Comparison of ENCODE assay signal across 17 cellular contexts in genomic region chr11:69902337-69902736, GRCh38.
A peak's percentile ranks its signal among the peaks of the same experiment; 100 is the strongest.
DNase-seq lines count a peak whose midpoint lies in the region; FAIRE-seq and TF ChIP-seq lines count a peak whose summit lies in the region.
"Had no signal": no experiment of that assay in that cellular context is flagged by ENCODE, and none has a peak within 500 bp of the region (broad histone marks: within the 10 kb centered on the region; RNA-seq: fewer than 3 reads in every experiment).

No MANE protein-coding gene starts in this region.

- peaks cover 60% of the 10 kb centered on the region for H3F3A ChIP-seq in PC-9 (ENCODE audit: insufficient read depth, low read depth)

- no peak overlapping the region for H3K4me3 ChIP-seq in PC-9
- H3K4me3 ChIP-seq in kidney (ENCODE audit: low read length in 2 of 2): no peak overlapping the region
- no peak overlapping the region for H3K4me3 ChIP-seq in spleen
- H3K4me3 ChIP-seq: A549, HAP-1 had no signal

- H3K79me2 ChIP-seq in PC-9 (ENCODE audit: low read depth): no peaks in the 10 kb centered on the region

- H3K9ac ChIP-seq in kidney (ENCODE audit: low read length in 2 of 2): no peak overlapping the region

- TF ChIP-seq CTCF in PC-9 (conservative IDR thresholded peaks at IDR 0.05): no peak
- no peak for TF ChIP-seq CTCF in kidney (IDR thresholded peaks at IDR 0.05; ENCODE audit: borderline replicate concordance, extremely low read depth, insufficient read depth)
- no peak for TF ChIP-seq CTCF in spleen (IDR thresholded peaks at IDR 0.05 in 8 of 11, conservative IDR thresholded peaks at IDR 0.05 in 3 of 11)

- POLR2A ChIA-PET in PC-9 (lab: Charles Lee; ENCODE audit: unreplicated experiment): no interaction called here

- H3K4me1 ChIP-seq in PC-9 (replicated peaks; ENCODE audit: insufficient read depth) (peaks cover 76% of the 10 kb centered on the region), kidney (ENCODE audit: control insufficient read depth in 1 of 2, insufficient read depth in 1 of 2, low read depth in 1 of 2, low read length in 2 of 2) (no peaks in the 10 kb centered on the region), spleen (peaks cover 0 to 6% (median 0%) of the 10 kb centered on the region in 6 donors)
- H3K4me1 ChIP-seq: HAP-1 had no signal

- no peaks in the 10 kb centered on the region for H3K9me2 ChIP-seq in PC-9 (ENCODE audit: insufficient read depth)

- H3K36me3 ChIP-seq in PC-9 (ENCODE audit: low read depth): peaks cover 9% of the 10 kb centered on the region; the same call in 1 of the 2 replicates
- no peaks in the 10 kb centered on the region for H3K36me3 ChIP-seq in kidney (ENCODE audit: control insufficient read depth in 1 of 2, insufficient read depth in 2 of 2, low read length in 2 of 2)
- no peaks in the 10 kb centered on the region for H3K36me3 ChIP-seq in spleen
- H3K36me3 ChIP-seq: BE2C, HAP-1 had no signal

- intact Hi-C loops in PC-9 (cut with micrococcal nuclease; ENCODE audit: unreplicated experiment): no loop called here
- intact Hi-C loops in kidney (cut with DNase I): no loop called here
- intact Hi-C loops in spleen (cut with DNase I; ENCODE audit: low total_unique reads): no loop called here

- H2AFZ ChIP-seq in PC-9: no peak overlapping the region

- peak overlapping the region; percentile 78 for H3K27ac ChIP-seq in PC-9
- no peak overlapping the region for H3K27ac ChIP-seq in kidney (ENCODE audit: low read depth in 2 of 2, low read length in 2 of 2)
- no peak overlapping the region for H3K27ac ChIP-seq in spleen
- H3K27ac ChIP-seq: A549 had no signal

- peak overlapping the region; percentile 69 for H3K4me2 ChIP-seq in PC-9
- H3K4me2 ChIP-seq: A549 had no signal

- BruUV-seq in PC-9 (replicated peaks; lab: Mats Ljungman, UMichigan): no TSS peak

- DNase-seq in HTR-8/SVneo (ENCODE audit: insufficient read length, low spot score): no peak
- DNase-seq in PC-9: no peak
- peak; percentile 47 for DNase-seq in kidney
- DNase-seq in spleen: peak; percentile 41
- DNase-seq in OCI-M2 (lab: John Stamatoyannopoulos, UW; ENCODE audit: unreplicated experiment): no peak
- DNase-seq in kidney glomerular epithelial cell (lab: John Stamatoyannopoulos, UW): no peak
- DNase-seq in cerebellar nuclear complex (lab: John Stamatoyannopoulos, UW): no peak
- DNase-seq: BE2C; Caco-2; CD8-positive, alpha-beta memory T cell; DND-41; GDM1 had no signal

- H3K9me3 ChIP-seq in PC-9 (ENCODE audit: insufficient read depth, low read depth) (peaks cover 8% of the 10 kb centered on the region; the same call in 1 of the 2 replicates), kidney (ENCODE audit: control insufficient read depth in 1 of 2, low read length in 2 of 2) (no peaks in the 10 kb centered on the region), spleen (no peaks in the 10 kb centered on the region)
- H3K9me3 ChIP-seq: BE2C, Caco-2, HAP-1 had no signal

- no peak for TF ChIP-seq POLR2A in spleen (IDR thresholded peaks at IDR 0.05)

- FAIRE-seq in HTR-8/SVneo (lab: Jason Lieb, UNC) (peak; percentile 13), kidney (lab: Jason Lieb, UNC) (no peak)
- FAIRE-seq: A549, GM12892, H1, HepG2 had no signal

- CTCF ChIA-PET in PC-9 (lab: Charles Lee): interaction anchor here (0.6 to 0.9 kb wide), 3 partner anchors 10 to 891 kb away, joined by 3 to 6 read pairs (median 4); no protein-coding TSS in a partner anchor

- H4K20me1 ChIP-seq in PC-9 (ENCODE audit: insufficient read depth): no peaks in the 10 kb centered on the region

- 75 to 83% (median 78%) methylated on average over 12 of the region's 12 CpGs for WGBS in spleen, 5 donors

- H3K27me3 ChIP-seq in PC-9 (ENCODE audit: insufficient read depth, low read depth) (no peaks in the 10 kb centered on the region), spleen (replicated peaks in 1 of 7) (peaks cover 0 to 63% (median 0%) of the 10 kb centered on the region in 7 donors)
- H3K27me3 ChIP-seq: BE2C had no signal

Comparison
In these comparisons a context has a peak if more than half of its experiments do, and no peak if none do; other contexts are left out.
1. DNase-seq: peak in kidney (single experiment) and spleen (single experiment); none in HTR-8/SVneo (single experiment), PC-9 (0 of 2), OCI-M2 (single experiment), kidney glomerular epithelial cell (single experiment) and cerebellar nuclear complex (0 of 2).